ENCODE assay signal across 18 cellular contexts in genomic region chr6:167668019-167668753, GRCh38.
DNase-seq lines count a peak whose midpoint lies in the region; ATAC-seq, FAIRE-seq and TF ChIP-seq lines count a peak whose summit lies in the region.
"Had no signal": no experiment of that assay in that cellular context is flagged by ENCODE, and none has a peak within 500 bp of the region (broad histone marks: within the 10 kb centered on the region; RNA-seq: fewer than 3 reads in every experiment).

No MANE protein-coding gene starts in this region.

- H3K27ac ChIP-seq in HepG2 (ENCODE audit: extremely low read length, insufficient read depth, low read length) (peak overlapping the region; percentile 85), psoas muscle (peak overlapping the region; percentile 80)
- H3K27ac ChIP-seq: A549, SK-N-MC, tibial artery had no signal

- H3K36me3 ChIP-seq in HepG2 (replicated peaks in 1 of 2; ENCODE audit: control insufficient read depth in 1 of 2, insufficient read depth in 2 of 2, low read length in 2 of 2), result no peaks in the 10 kb centered on the region
- H3K36me3 ChIP-seq in psoas muscle (ENCODE audit: insufficient read depth in 1 of 2, low read depth in 1 of 2), result no peaks in the 10 kb centered on the region
- H3K36me3 ChIP-seq: tibial artery had no signal

- H3K4me3 ChIP-seq in HepG2 (replicated peaks in 1 of 3; ENCODE audit: insufficient read depth in 1 of 3, low read depth in 2 of 3, low read length in 3 of 3), result peak overlapping the region; percentile 1 to 54 (median 6); a peak in 3 of 6 replicates
- no peak overlapping the region for H3K4me3 ChIP-seq in psoas muscle
- H3K4me3 ChIP-seq: A549, SK-N-MC, tibial artery had no signal

- H3K9me3 ChIP-seq in HepG2 (ENCODE audit: low read length) (no peaks in the 10 kb centered on the region), psoas muscle (no peaks in the 10 kb centered on the region)
- H3K9me3 ChIP-seq: A549, tibial artery had no signal

- CTCF ChIA-PET in HepG2 (lab: Yijun Ruan, JAX; ENCODE audit: low intra/inter-chr PET ratio, low total read pairs), result no interaction called here

- no peaks in the 10 kb centered on the region for H4K20me1 ChIP-seq in HepG2 (ENCODE audit: insufficient read depth, low read length)

- H3K4me1 ChIP-seq in HepG2 (ENCODE audit: insufficient read depth, low read length) (peaks cover 100% of the 10 kb centered on the region), psoas muscle (no peaks in the 10 kb centered on the region)
- H3K4me1 ChIP-seq: A549, tibial artery had no signal

- in situ Hi-C loops in G401 (cut with HindIII; ENCODE audit: low sequenced_read_pairs) (no loop called here), HepG2 (cut with HindIII; ENCODE audit: extremely low pct_ligation_motif_present, low pct_unique_long_range_greater_than_20kb) (loop anchor here (5.0 kb wide), 1 partner anchor 101 kb away; no protein-coding TSS in a partner anchor)

- peak in 1 of 2 experiments; percentile 90; a peak in 2 of 4 replicates for TF ChIP-seq EP300 in HepG2 (IDR thresholded peaks at IDR 0.05; ENCODE audit: low read depth in 2 of 2, low read length in 2 of 2)
- peak; percentile 70; the same call in 1 of the 2 replicates for TF ChIP-seq EP300 in HepG2 (CRISPR knock-in tag; IDR thresholded peaks at IDR 0.05; ENCODE audit: borderline replicate concordance)

- intact Hi-C loops in HepG2 (cut with micrococcal nuclease; ENCODE audit: unreplicated experiment) (loop anchor here (1.0 kb wide), 2 partner anchors 15 to 160 kb away; no protein-coding TSS in a partner anchor), psoas muscle (cut with DNase I) (no loop called here)

- no peaks in the 10 kb centered on the region for H3K79me2 ChIP-seq in HepG2 (ENCODE audit: insufficient read depth, low read length)

- H2AFZ ChIP-seq in HepG2 (ENCODE audit: low read length), result no peak overlapping the region

- H3K4me2 ChIP-seq in HepG2 (ENCODE audit: low read depth, low read length), result peak overlapping the region; percentile 80
- H3K4me2 ChIP-seq: A549 had no signal

- WGBS in HepG2 (ENCODE audit: low lambda C conversion rate), result 2% methylated on average over 26 of the region's 26 CpGs
- 35 to 41% (median 40%) methylated on average over 26 of the region's 26 CpGs for whole genome bisulfite sequencing in psoas muscle, 3 donors

- no TSS peak for BruUV-seq in HepG2 (replicated peaks; lab: Mats Ljungman, UMichigan)

- ATAC-seq in HepG2 (peak; percentile 84), psoas muscle (peak; percentile 82 to 92 (median 86)), HG03469 (IDR thresholded peaks at IDR 0.05; ENCODE audit: unreplicated experiment) (no peak), GM19351 (IDR thresholded peaks at IDR 0.05; ENCODE audit: unreplicated experiment) (no peak)
- ATAC-seq: A549; activated naive CD8-positive, alpha-beta T cell treated with anti-CD3 and anti-CD28 coated beads, Interleukin-2, amount 50 U/mL, for 24 hours had no signal

- peak; percentile 97 for FAIRE-seq in HepG2 (lab: Jason Lieb, UNC)
- FAIRE-seq: A549, kidney, TTC549 had no signal

- peak overlapping the region; percentile 59 for H3K9ac ChIP-seq in HepG2 (ENCODE audit: insufficient read depth, low read depth, low read length)

- POLR2A ChIA-PET in HepG2 (lab: Yijun Ruan, JAX), result interaction anchor here (1.1 to 2.0 kb wide), 7 partner anchors 8 to 94 kb away, joined by 3 to 9 read pairs (median 4); no protein-coding TSS in a partner anchor

- TF ChIP-seq CTCF in HepG2 (CRISPR knock-in tag; IDR thresholded peaks at IDR 0.05) (peak; percentile 57), psoas muscle (IDR thresholded peaks at IDR 0.05) (no peak)

- DNase-seq in G401 (ENCODE audit: low spot score) (peak; percentile 5), dermis microvascular lymphatic vessel endothelial cell (ENCODE audit: low read depth in 2 of 2) (peak; percentile 91 to 98), HepG2 (ENCODE audit: low spot score) (peak; percentile 96), psoas muscle (peak in 1 of 2 donors; percentile 72), SIG-M5 (lab: John Stamatoyannopoulos, UW) (no peak), DMS114 treated with DMSO at 0.1 percent for 48 hours (lab: John Stamatoyannopoulos, UW; ENCODE audit: unreplicated experiment) (no peak)
- DNase-seq: activated CD4-positive, alpha-beta T cell treated with anti-CD3 and anti-CD28 coated beads, Interleukin-2, amount 50 U/mL, for 4 hours; activated naive CD8-positive, alpha-beta T cell treated with anti-CD3 and anti-CD28 coated beads, Interleukin-2, amount 50 U/mL, for 24 hours; H7; kidney; NCI-H526; stimulated activated CD4-positive, alpha-beta T cell treated with anti-CD3 and anti-CD28 coated beads, Interleukin-4, amount 100 ng/mL, for 24 hours; tibial artery had no signal

- no peaks in the 10 kb centered on the region for H3K27me3 ChIP-seq in HepG2 (ENCODE audit: control insufficient read depth in 1 of 2, insufficient read depth in 2 of 2, low read length in 2 of 2)
- H3K27me3 ChIP-seq in psoas muscle (ENCODE audit: insufficient read depth in 3 of 3, low read length in 2 of 3), result no peaks in the 10 kb centered on the region

- peak; percentile 41 for TF ChIP-seq RAD21 in HepG2 (CRISPR knock-in tag; IDR thresholded peaks at IDR 0.05)

- TF ChIP-seq POLR2A in HepG2 (IDR thresholded peaks at IDR 0.05; ENCODE audit: insufficient read depth in 1 of 2, low read depth in 2 of 2, low read length in 2 of 2), result no peak

TF ChIP-seq in HepG2, 621 proteins besides CTCF, POLR2A, EP300 and RAD21 (continues in another document):
- no peak for TF ChIP-seq KLF15 (CRISPR knock-in tag; IDR thresholded peaks at IDR 0.05; ENCODE audit: borderline replicate concordance)
- TF ChIP-seq ZNF709 (CRISPR knock-in tag; IDR thresholded peaks at IDR 0.05), result peak; percentile 97; the same call in 1 of the 2 replicates
- no peak for TF ChIP-seq KLF12 (CRISPR knock-in tag; IDR thresholded peaks at IDR 0.05; ENCODE audit: borderline replicate concordance)
- TF ChIP-seq NFKBIZ (CRISPR knock-in tag; IDR thresholded peaks at IDR 0.05), result peak; percentile 93; the same call in 1 of the 2 replicates
- peak; percentile 97 for TF ChIP-seq GATAD2A (CRISPR knock-in tag; IDR thresholded peaks at IDR 0.05)
- TF ChIP-seq ZBTB33 (CRISPR knock-in tag; IDR thresholded peaks at IDR 0.05), result peak; percentile 53
- no peak for TF ChIP-seq NFIC (IDR thresholded peaks at IDR 0.05; ENCODE audit: low read length)
- no peak for TF ChIP-seq AKNA (CRISPR knock-in tag; IDR thresholded peaks at IDR 0.05; ENCODE audit: borderline replicate concordance)

Comparison
In these comparisons a context has a peak if more than half of its experiments do, and no peak if none do; other contexts are left out.
1. DNase-seq: peak in G401 (single experiment), dermis microvascular lymphatic vessel endothelial cell (2 of 2) and HepG2 (single experiment); none in SIG-M5 (single experiment) and DMS114 treated with DMSO at 0.1 percent for 48 hours (single experiment).
2. ATAC-seq: peak in HepG2 (single experiment) and psoas muscle (4 of 4); none in HG03469 (single experiment) and GM19351 (single experiment).